Comparison of ENCODE assay signal across 8 cellular contexts in the genomic region with DNA sequence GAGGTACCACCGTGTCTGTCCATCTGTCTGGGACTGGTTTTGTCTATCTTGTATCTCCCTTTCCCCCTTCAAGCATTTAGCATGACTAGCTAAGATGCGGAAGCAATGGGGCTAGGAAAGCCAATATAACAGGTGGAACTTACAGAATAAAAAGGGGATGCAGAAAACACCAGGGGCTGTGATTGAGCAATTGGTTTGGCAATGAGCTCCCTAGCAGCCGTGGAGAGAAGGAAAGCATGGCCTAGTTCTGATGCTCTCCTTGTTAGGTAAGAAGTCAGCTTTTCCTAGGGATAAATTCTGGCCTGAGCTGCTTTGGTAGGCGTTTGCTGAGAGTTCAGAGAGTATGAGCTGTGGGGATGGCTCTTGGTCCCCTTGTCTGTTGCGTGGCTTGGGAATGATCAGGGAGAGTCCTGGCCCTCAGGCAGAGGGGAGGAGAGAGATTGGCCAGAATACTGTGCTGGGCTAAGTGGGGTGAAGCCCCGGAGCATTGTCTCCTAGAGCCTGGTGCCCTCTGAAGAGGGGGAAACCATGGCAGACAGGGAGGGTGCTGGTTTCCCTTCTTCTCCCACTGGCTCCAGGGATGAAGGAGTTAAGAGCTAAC. TPM values are rescaled to one million over a fixed set of nuclear protein-coding genes. Genes with fewer than 3 reads are reported as not detected.
A peak's percentile ranks its signal among the peaks of the same experiment; 100 is the strongest.
DNase-seq lines count a peak whose midpoint lies in the region; ATAC-seq and TF ChIP-seq lines count a peak whose summit lies in the region.

No MANE protein-coding gene starts in this region.

- no peak for TF ChIP-seq CTCF in thoracic aorta (IDR thresholded peaks at IDR 0.05)

- no peaks in the 10 kb centered on the region for H3K27me3 Mint-ChIP-seq in activated CD4-positive, alpha-beta T cell treated with anti-CD3 and anti-CD28 coated beads, Interleukin-2, amount 10 ng/mL, durations not matched to agents 7 days and 5 days
- H3K27me3 Mint-ChIP-seq in activated CD8-positive, alpha-beta T cell treated with anti-CD3 and anti-CD28 coated beads, Interleukin-2, amount 10 ng/mL, durations not matched to agents 7 days and 5 days (ENCODE audit: low read depth), result no peaks in the 10 kb centered on the region

- ATAC-seq in activated CD8-positive, alpha-beta T cell treated with anti-CD3 and anti-CD28 coated beads, Interleukin-2, amount 10 ng/mL, durations not matched to agents 7 days and 5 days, result no peak
- ATAC-seq in thoracic aorta (ENCODE audit: insufficient number of reproducible peaks, low FRiP score, low read depth) (no peak), GM18870 (IDR thresholded peaks at IDR 0.05; ENCODE audit: unreplicated experiment) (no peak), GM21619 (IDR thresholded peaks at IDR 0.05; ENCODE audit: unreplicated experiment) (no peak)

- H3K4me1 Mint-ChIP-seq in activated CD4-positive, alpha-beta T cell treated with anti-CD3 and anti-CD28 coated beads, Interleukin-2, amount 10 ng/mL, durations not matched to agents 7 days and 5 days, result peaks cover 64% of the 10 kb centered on the region
- H3K4me1 Mint-ChIP-seq in activated CD8-positive, alpha-beta T cell treated with anti-CD3 and anti-CD28 coated beads, Interleukin-2, amount 10 ng/mL, durations not matched to agents 7 days and 5 days (ENCODE audit: low read depth), result peaks cover 58% of the 10 kb centered on the region

- peaks cover 43% of the 10 kb centered on the region for H3K36me3 Mint-ChIP-seq in activated CD4-positive, alpha-beta T cell treated with anti-CD3 and anti-CD28 coated beads, Interleukin-2, amount 10 ng/mL, durations not matched to agents 7 days and 5 days (ENCODE audit: low read depth)
- peaks cover 62% of the 10 kb centered on the region for H3K36me3 Mint-ChIP-seq in activated CD8-positive, alpha-beta T cell treated with anti-CD3 and anti-CD28 coated beads, Interleukin-2, amount 10 ng/mL, durations not matched to agents 7 days and 5 days (ENCODE audit: low read depth)

- POLR2A ChIA-PET in activated CD4-positive, alpha-beta T cell treated with anti-CD3 and anti-CD28 coated beads, Interleukin-2, amount 10 ng/mL, durations not matched to agents 7 days and 5 days (lab: Charles Lee), result interaction anchor here (1.0 to 2.1 kb wide), 3 partner anchors 9 to 29 kb away, joined by 5 to 11 read pairs (median 10); a partner anchor contains a TSS
- POLR2A ChIA-PET in activated CD8-positive, alpha-beta T cell treated with anti-CD3 and anti-CD28 coated beads, Interleukin-2, amount 10 ng/mL, durations not matched to agents 7 days and 5 days (lab: Charles Lee), result interaction anchor here (2.0 to 17.0 kb wide), 2 partner anchors 21 to 78 kb away, joined by 7 to 543 read pairs; a partner anchor contains a TSS

- peak overlapping the region; percentile 55 for H3K27ac Mint-ChIP-seq in activated CD4-positive, alpha-beta T cell treated with anti-CD3 and anti-CD28 coated beads, Interleukin-2, amount 10 ng/mL, durations not matched to agents 7 days and 5 days
- peak overlapping the region; percentile 62 for H3K27ac Mint-ChIP-seq in activated CD8-positive, alpha-beta T cell treated with anti-CD3 and anti-CD28 coated beads, Interleukin-2, amount 10 ng/mL, durations not matched to agents 7 days and 5 days

- H3K4me3 Mint-ChIP-seq in activated CD4-positive, alpha-beta T cell treated with anti-CD3 and anti-CD28 coated beads, Interleukin-2, amount 10 ng/mL, durations not matched to agents 7 days and 5 days, result peak overlapping the region; percentile 69
- peak overlapping the region; percentile 65 for H3K4me3 Mint-ChIP-seq in activated CD8-positive, alpha-beta T cell treated with anti-CD3 and anti-CD28 coated beads, Interleukin-2, amount 10 ng/mL, durations not matched to agents 7 days and 5 days

- no peaks in the 10 kb centered on the region for H3K9me3 Mint-ChIP-seq in activated CD4-positive, alpha-beta T cell treated with anti-CD3 and anti-CD28 coated beads, Interleukin-2, amount 10 ng/mL, durations not matched to agents 7 days and 5 days
- no peaks in the 10 kb centered on the region for H3K9me3 Mint-ChIP-seq in activated CD8-positive, alpha-beta T cell treated with anti-CD3 and anti-CD28 coated beads, Interleukin-2, amount 10 ng/mL, durations not matched to agents 7 days and 5 days (ENCODE audit: insufficient read depth)

- no peaks in the 10 kb centered on the region for H3K27me3 ChIP-seq in thoracic aorta (replicated peaks; ENCODE audit: insufficient read depth)

- H3K4me3 ChIP-seq in iPS-18c (ENCODE audit: insufficient read depth, low read depth, low read length) (peak overlapping the region; percentile 95; the same call in 1 of the 2 replicates), thoracic aorta (peak overlapping the region; percentile 84)

- no peak for DNase-seq in activated CD4-positive, alpha-beta T cell treated with anti-CD3 and anti-CD28 coated beads, Interleukin-2, amount 10 ng/mL, durations not matched to agents 7 days and 5 days
- DNase-seq in activated CD4-positive, alpha-beta T cell treated with anti-CD3 and anti-CD28 coated beads for 4 hours, result no peak
- DNase-seq in activated CD8-positive, alpha-beta T cell treated with anti-CD3 and anti-CD28 coated beads, Interleukin-2, amount 10 ng/mL, durations not matched to agents 7 days and 5 days, result no peak
- DNase-seq in thoracic aorta (ENCODE audit: low spot score) (no peak), dedifferentiated amniotic fluid mesenchymal stem cell (ENCODE audit: extremely low spot score) (no peak)

- CTCF ChIA-PET in activated CD4-positive, alpha-beta T cell treated with anti-CD3 and anti-CD28 coated beads, Interleukin-2, amount 10 ng/mL, durations not matched to agents 7 days and 5 days (lab: Charles Lee), result interaction anchor here (0.6 to 28.3 kb wide), 16 partner anchors 13 to 614 kb away, joined by 3 to 1058 read pairs (median 4); a partner anchor contains a TSS
- CTCF ChIA-PET in activated CD8-positive, alpha-beta T cell treated with anti-CD3 and anti-CD28 coated beads, Interleukin-2, amount 10 ng/mL, durations not matched to agents 7 days and 5 days (lab: Charles Lee), result interaction anchor here (0.9 to 16.5 kb wide), 14 partner anchors 19 to 274 kb away, joined by 3 to 956 read pairs (median 6); a partner anchor contains a TSS

- peak overlapping the region; percentile 62 to 69 for H3K27ac ChIP-seq in thoracic aorta

- peaks cover 34 to 62% of the 10 kb centered on the region in 2 donors for H3K4me1 ChIP-seq in thoracic aorta (ENCODE audit: control insufficient read depth in 1 of 2, low read depth in 2 of 2)

- no peaks in the 10 kb centered on the region for H3K9me3 ChIP-seq in iPS-18c (ENCODE audit: control insufficient read depth, insufficient read depth, low read length)
- H3K9me3 ChIP-seq in thoracic aorta, result no peaks in the 10 kb centered on the region

- peaks cover 43% of the 10 kb centered on the region for H3K36me3 ChIP-seq in thoracic aorta

RNA-seq across cellular contexts. Expression of a gene that starts 7.1 kb away (rescaled TPM):
- total RNA-seq in activated CD4-positive, alpha-beta T cell treated with anti-CD3 and anti-CD28 coated beads, Interleukin-2, amount 10 ng/mL, durations not matched to agents 7 days and 5 days, result 10 to 100 TPM; 32.6 to 34.1 TPM
- 10 to 100 TPM; 30.0 to 30.9 TPM for total RNA-seq in activated CD8-positive, alpha-beta T cell treated with anti-CD3 and anti-CD28 coated beads, Interleukin-2, amount 10 ng/mL, durations not matched to agents 7 days and 5 days
- total RNA-seq in thoracic aorta, result 10 to 100 TPM; 21.9 to 32.7 TPM

RNA-seq across cellular contexts. Expression of a gene that starts 17.4 kb away (rescaled TPM):
- total RNA-seq in activated CD4-positive, alpha-beta T cell treated with anti-CD3 and anti-CD28 coated beads, Interleukin-2, amount 10 ng/mL, durations not matched to agents 7 days and 5 days, result 100 to 1,000 TPM; 132 to 148 TPM
- 100 to 1,000 TPM; 145 to 154 TPM for total RNA-seq in activated CD8-positive, alpha-beta T cell treated with anti-CD3 and anti-CD28 coated beads, Interleukin-2, amount 10 ng/mL, durations not matched to agents 7 days and 5 days
- total RNA-seq in thoracic aorta, result 10 to 100 TPM; 12.0 to 30.2 TPM

RNA-seq across cellular contexts. Expression of a gene that starts 47.7 kb away (rescaled TPM):
- not detected for total RNA-seq in activated CD4-positive, alpha-beta T cell treated with anti-CD3 and anti-CD28 coated beads, Interleukin-2, amount 10 ng/mL, durations not matched to agents 7 days and 5 days
- not detected for total RNA-seq in activated CD8-positive, alpha-beta T cell treated with anti-CD3 and anti-CD28 coated beads, Interleukin-2, amount 10 ng/mL, durations not matched to agents 7 days and 5 days
- total RNA-seq in thoracic aorta, result 1 to 10 TPM; 1.2 to 6.8 TPM

Comparison
In these comparisons a context has a peak if more than half of its experiments do, and no peak if none do; other contexts are left out.
1. RNA of a gene that starts 17.4 kb away (total RNA-seq): 145 to 154 TPM in activated CD8-positive, alpha-beta T cell treated with anti-CD3 and anti-CD28 coated beads, Interleukin-2, amount 10 ng/mL, durations not matched to agents 7 days and 5 days and 132 to 148 TPM in activated CD4-positive, alpha-beta T cell treated with anti-CD3 and anti-CD28 coated beads, Interleukin-2, amount 10 ng/mL, durations not matched to agents 7 days and 5 days; 12.0 to 30.2 TPM in thoracic aorta; every median in the first group is over 4 times any median in the second.